In genomic region chr4:17117746-17118145, GRCh38 we compare ENCODE assay signal across 38 cellular contexts.
"Had no signal": no experiment of that assay in that cellular context is flagged by ENCODE, and none has a peak within 500 bp of the region (broad histone marks: within the 10 kb centered on the region; RNA-seq: fewer than 3 reads in every experiment).

No MANE protein-coding gene starts in this region.

- DNase-seq: activated CD4-positive, alpha-beta memory T cell treated with anti-CD3 and anti-CD28 coated beads, Interleukin-2, amount 10 ng/mL, durations not matched to agents 7 days and 5 days; activated CD4-positive, alpha-beta T cell treated with anti-CD3 and anti-CD28 coated beads for 1 hour; activated CD4-positive, alpha-beta T cell treated with anti-CD3 and anti-CD28 coated beads for 48 hours; activated CD4-positive, CD25-positive, alpha-beta regulatory T cell; activated CD8-positive, alpha-beta memory T cell treated with anti-CD3 and anti-CD28 coated beads for 24 hours; activated CD8-positive, alpha-beta memory T cell treated with anti-CD3 and anti-CD28 coated beads, Interleukin-2, amount 10 ng/mL, durations not matched to agents 7 days and 5 days; activated CD8-positive, alpha-beta memory T cell treated with anti-CD3 and anti-CD28 coated beads, Interleukin-2, amount 50 U/mL, for 48 hours; activated effector memory CD4-positive, alpha-beta T cell treated with Interleukin-2 at 50 U/mL for 16 hours; activated naive CD4-positive, alpha-beta T cell; activated naive CD4-positive, alpha-beta T cell treated with anti-CD3 and anti-CD28 coated beads, Interleukin-2, amount 50 U/mL, for 16 hours; activated naive CD8-positive, alpha-beta T cell treated with anti-CD3 and anti-CD28 coated beads for 36 hours; activated T-cell treated with anti-CD3 and anti-CD28 coated beads, Interleukin-2, amount 50 U/mL, for 48 hours; amniotic stem cell; aorta; caudate nucleus; cerebellar nuclear complex; Kasumi-1; KG1; NCI-H1092 treated with DMSO at 0.1 percent for 48 hours; NCI-H1417; NCI-H146; NCI-H187; NCI-H2029 treated with DMSO at 0.1 percent for 48 hours; NCI-H2107; NCI-H2171; NCI-H510A; NCI-H526; NCI-H748 treated with DMSO at 0.1 percent for 48 hours; NK-92 treated with Interleukin-12 subunit alpha and Interleukin-12 subunit beta, amount 100 ng/mL, for 24 hours; PC-3; Peyer's patch; SW 1271; T-helper 1 cell; T-helper 2 cell; T-helper 9 cell; WERI-Rb-1 had no signal

- ATAC-seq: activated CD8-positive, alpha-beta memory T cell treated with anti-CD3 and anti-CD28 coated beads, Interleukin-2, amount 10 ng/mL, durations not matched to agents 7 days and 5 days; PC-3; Right ventricle myocardium inferior had no signal

- H3K27ac ChIP-seq: Peyer's patch, RWPE1, WERI-Rb-1 had no signal

- H3K4me1 ChIP-seq: Peyer's patch had no signal

- H3K4me3 ChIP-seq: Peyer's patch had no signal

- H3K9me3 ChIP-seq: Peyer's patch had no signal

- H3K27me3 ChIP-seq: Peyer's patch had no signal

- H3K36me3 ChIP-seq: Peyer's patch, WERI-Rb-1 had no signal
